8 cellular contexts compared by ENCODE assay signal in genomic region chr1:36224537-36225297, GRCh38. TPM values are rescaled to one million over a fixed set of nuclear protein-coding genes. Genes with fewer than 3 reads are reported as not detected.
DNase-seq lines count a peak whose midpoint lies in the region; TF ChIP-seq lines count a peak whose summit lies in the region.

No MANE protein-coding gene starts in this region.

- TF ChIP-seq CTCF in OCI-LY1 (IDR thresholded peaks at IDR 0.05; ENCODE audit: low read length) (no peak; the same call in 1 of the 2 replicates), astrocyte of the spinal cord (IDR thresholded peaks at IDR 0.05; ENCODE audit: low read depth, low read length) (peak; percentile 37)

- H3K36me3 ChIP-seq in H7 (replicated peaks; ENCODE audit: control insufficient read depth, insufficient read depth, low read length) (peaks cover 2% of the 10 kb centered on the region), OCI-LY1 (ENCODE audit: insufficient read depth, low read length) (peaks cover 42% of the 10 kb centered on the region)

- H3K9me3 Mint-ChIP-seq in activated CD4-positive, alpha-beta T cell treated with anti-CD3 and anti-CD28 coated beads, Interleukin-2, amount 10 ng/mL, durations not matched to agents 24 days and 14 days, result no peaks in the 10 kb centered on the region

- H3K36me3 Mint-ChIP-seq in activated CD4-positive, alpha-beta T cell treated with anti-CD3 and anti-CD28 coated beads, Interleukin-2, amount 10 ng/mL, durations not matched to agents 24 days and 14 days (ENCODE audit: low read depth), result peaks cover 37% of the 10 kb centered on the region

- peak overlapping the region; percentile 100 for H3K27ac Mint-ChIP-seq in activated CD4-positive, alpha-beta T cell treated with anti-CD3 and anti-CD28 coated beads, Interleukin-2, amount 10 ng/mL, durations not matched to agents 24 days and 14 days

- H4K20me1 ChIP-seq in OCI-LY1 (ENCODE audit: insufficient read depth, low read length), result 0 out of 2 replicates have a peak, but pooled peaks cover 4% of the 10 kb centered on the region

- peak overlapping the region; percentile 97 for H3K4me3 Mint-ChIP-seq in activated CD4-positive, alpha-beta T cell treated with anti-CD3 and anti-CD28 coated beads, Interleukin-2, amount 10 ng/mL, durations not matched to agents 24 days and 14 days

- no peaks in the 10 kb centered on the region for H3K9me3 ChIP-seq in OCI-LY1 (ENCODE audit: low read length)

- H3K27me3 Mint-ChIP-seq in activated CD4-positive, alpha-beta T cell treated with anti-CD3 and anti-CD28 coated beads, Interleukin-2, amount 10 ng/mL, durations not matched to agents 24 days and 14 days, result no peaks in the 10 kb centered on the region

- peak overlapping the region; percentile 82 for H3K4me2 ChIP-seq in OCI-LY1 (ENCODE audit: low read length)

- peaks cover 51% of the 10 kb centered on the region for H3K79me2 ChIP-seq in OCI-LY1 (ENCODE audit: insufficient read depth, low read length)

- H3K4me1 ChIP-seq in OCI-LY1 (ENCODE audit: insufficient read depth, low read length, severe bottlenecking), result peaks cover 31% of the 10 kb centered on the region

- peak overlapping the region; percentile 83 for H3K9ac ChIP-seq in OCI-LY1 (ENCODE audit: low read length)

- H3K9me2 ChIP-seq in OCI-LY1 (ENCODE audit: low read depth, low read length), result no peaks in the 10 kb centered on the region

- H3K4me3 ChIP-seq in H7 (ENCODE audit: insufficient read depth, low read depth, low read length) (peak overlapping the region; percentile 95), OCI-LY1 (ENCODE audit: low read depth, low read length, poor library complexity, severe bottlenecking) (peak overlapping the region; percentile 81), astrocyte of the spinal cord (ENCODE audit: low read depth, low read length) (peak overlapping the region; percentile 97), iPS-11a (ENCODE audit: low read depth, low read length) (peak overlapping the region; percentile 94), skin epidermis (peak overlapping the region; percentile 64 to 88 (median 77))

- no peak for DNase-seq in activated CD4-positive, alpha-beta T cell treated with anti-CD3 and anti-CD28 coated beads, Interleukin-2, amount 10 ng/mL, durations not matched to agents 24 days and 14 days
- no peak for DNase-seq in activated CD4-positive, alpha-beta T cell treated with anti-CD3 and anti-CD28 coated beads, Interleukin-2, amount 50 U/mL, for 4 hours
- DNase-seq in H7 (peak; percentile 88), KBM-7 (peak; percentile 87), astrocyte of the spinal cord (ENCODE audit: low read depth, low spot score) (peak; percentile 86)

- H3K27me3 ChIP-seq in H7 (ENCODE audit: control insufficient read depth, insufficient read depth, low read length) (no peaks in the 10 kb centered on the region), OCI-LY1 (ENCODE audit: insufficient read depth, low read length) (no peaks in the 10 kb centered on the region)

- H3K27ac ChIP-seq in OCI-LY1 (ENCODE audit: low read depth, low read length, poor library complexity, severe bottlenecking) (peak overlapping the region; percentile 93), skin epidermis (peak overlapping the region; percentile 69 to 100 (median 95))

- H3F3A ChIP-seq in OCI-LY1 (ENCODE audit: insufficient read depth, low read length), result no peaks in the 10 kb centered on the region

- in situ Hi-C loops in KBM-7 (cut with MboI; ENCODE audit: low pct_unique_long_range_greater_than_20kb, low sequenced_read_pairs), result no loop called here
- in situ Hi-C loops in astrocyte of the spinal cord (cut with HindIII; ENCODE audit: low sequenced_read_pairs), result no loop called here

- peaks cover 29% of the 10 kb centered on the region for H3K4me1 Mint-ChIP-seq in activated CD4-positive, alpha-beta T cell treated with anti-CD3 and anti-CD28 coated beads, Interleukin-2, amount 10 ng/mL, durations not matched to agents 24 days and 14 days

- intact Hi-C loops in activated CD4-positive, alpha-beta T cell treated with anti-CD3 and anti-CD28 coated beads, Interleukin-2, amount 10 ng/mL, durations not matched to agents 24 days and 14 days (cut with micrococcal nuclease), result loop anchor here (1.0 to 5.0 kb wide), 8 partner anchors 38 to 162 kb away; partner anchors contain the start of genes ADPRS, SH3D21 and TRAPPC3

- H2AFZ ChIP-seq in OCI-LY1 (ENCODE audit: low read length), result no peak overlapping the region

RNA-seq across cellular contexts. Expression of gene THRAP3, which starts 0.5 kb away (rescaled TPM):
- total RNA-seq in activated CD4-positive, alpha-beta T cell treated with anti-CD3 and anti-CD28 coated beads, Interleukin-2, amount 10 ng/mL, durations not matched to agents 24 days and 14 days, result 157 and 161 TPM in 2 replicates
- total RNA-seq in H7 (2014; rRNA removed; shearing (Covaris generic)), result 82.7 and 90.7 TPM in 2 replicates

Comparison
In these comparisons a context has a peak if more than half of its experiments do, and no peak if none do; other contexts are left out.
1. DNase-seq: peak in H7 (single experiment), KBM-7 (single experiment) and astrocyte of the spinal cord (single experiment); none in activated CD4-positive, alpha-beta T cell treated with anti-CD3 and anti-CD28 coated beads, Interleukin-2, amount 10 ng/mL, durations not matched to agents 24 days and 14 days (single experiment) and activated CD4-positive, alpha-beta T cell treated with anti-CD3 and anti-CD28 coated beads, Interleukin-2, amount 50 U/mL, for 4 hours (0 of 2).
2. Peak in every context shown above with its lines, with median percentiles within 50 percentile points of each other: H3K4me3 ChIP-seq.